Comparison of ENCODE assay signal across 36 cellular contexts in genomic region chr16:17832738-17833137, GRCh38.
"Had no signal": no experiment of that assay in that cellular context is flagged by ENCODE, and none has a peak within 500 bp of the region (broad histone marks: within the 10 kb centered on the region; RNA-seq: fewer than 3 reads in every experiment).

No MANE protein-coding gene starts in this region.

- H3K36me3 ChIP-seq: MG63, SJSA1, WERI-Rb-1 had no signal

- DNase-seq: activated CD4-positive, alpha-beta memory T cell treated with anti-CD3 and anti-CD28 coated beads, Interleukin-2, amount 10 ng/mL, durations not matched to agents 7 days and 5 days; activated CD4-positive, alpha-beta T cell treated with anti-CD3 and anti-CD28 coated beads for 1 hour; activated CD4-positive, alpha-beta T cell treated with anti-CD3 and anti-CD28 coated beads for 48 hours; activated CD4-positive, CD25-positive, alpha-beta regulatory T cell; activated CD8-positive, alpha-beta memory T cell treated with anti-CD3 and anti-CD28 coated beads for 24 hours; activated CD8-positive, alpha-beta memory T cell treated with anti-CD3 and anti-CD28 coated beads, Interleukin-2, amount 10 ng/mL, durations not matched to agents 7 days and 5 days; activated CD8-positive, alpha-beta memory T cell treated with anti-CD3 and anti-CD28 coated beads, Interleukin-2, amount 50 U/mL, for 48 hours; activated effector memory CD4-positive, alpha-beta T cell treated with Interleukin-2 at 50 U/mL for 16 hours; activated naive CD4-positive, alpha-beta T cell; activated naive CD4-positive, alpha-beta T cell treated with anti-CD3 and anti-CD28 coated beads, Interleukin-2, amount 50 U/mL, for 16 hours; activated naive CD8-positive, alpha-beta T cell treated with anti-CD3 and anti-CD28 coated beads for 36 hours; activated T-cell treated with anti-CD3 and anti-CD28 coated beads, Interleukin-2, amount 50 U/mL, for 48 hours; amygdala; body of pancreas; central memory CD4-positive, alpha-beta T cell; Karpas-422; KBM-7; MG63; NCI-H1048; NCI-H1105 treated with DMSO at 0.1 percent for 48 hours; NCI-H1436; NCI-H1694; NCI-H1930; NCI-H2081 treated with DMSO at 0.1 percent for 48 hours; NCI-H226; NCI-H510A; NCI-H526; NCI-H748 treated with DMSO at 0.1 percent for 48 hours; NK-92 treated with Interleukin-12 subunit alpha and Interleukin-12 subunit beta, amount 100 ng/mL, for 24 hours; SHP77 treated with DMSO at 0.1 percent for 48 hours; SW 1271; T-helper 1 cell; T-helper 2 cell; T-helper 9 cell; WERI-Rb-1 had no signal

- H3K27ac ChIP-seq: body of pancreas, SJSA1, WERI-Rb-1 had no signal

- H3K9me3 ChIP-seq: body of pancreas, MG63, SJSA1 had no signal

- H3K27me3 ChIP-seq: body of pancreas, MG63, SJSA1 had no signal

- H3K4me1 ChIP-seq: body of pancreas had no signal

- H3K4me3 ChIP-seq: body of pancreas, MG63, SJSA1 had no signal
